In the genomic region with DNA sequence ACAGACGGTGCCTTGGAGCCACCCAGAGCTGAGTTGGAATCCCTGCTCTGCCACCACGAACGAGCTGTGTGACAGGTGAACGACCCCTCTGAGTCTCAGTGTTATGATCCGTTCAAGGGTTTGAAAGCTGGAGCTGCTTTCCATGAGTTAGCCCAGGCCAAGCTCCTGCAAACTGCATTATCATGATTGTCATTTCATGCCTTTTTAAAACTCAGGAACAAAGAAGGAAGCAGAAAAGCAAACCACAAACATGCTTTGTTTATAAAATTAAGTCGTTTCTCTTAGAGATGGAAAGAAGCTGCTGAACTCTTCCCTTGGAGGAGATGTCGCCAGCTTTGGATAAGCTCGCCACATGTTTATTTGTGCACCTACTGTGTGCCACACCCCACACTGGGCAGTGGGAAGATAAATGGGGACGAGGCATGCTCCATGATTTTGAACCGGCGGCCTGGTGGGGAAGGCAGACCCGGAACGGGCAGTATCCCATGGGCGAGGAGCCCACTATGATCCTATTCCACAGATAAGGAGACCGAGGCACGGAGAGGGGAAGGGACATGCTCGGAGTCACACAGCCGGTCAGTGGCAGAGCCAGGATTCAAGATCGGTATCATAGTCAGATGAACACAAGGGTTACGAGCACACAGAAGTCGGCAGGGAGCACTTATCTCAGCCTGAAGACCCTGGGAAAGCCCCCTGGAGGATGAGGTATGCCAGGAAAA, we compare ENCODE assay signal across 30 cellular contexts. TPM values are rescaled to one million over a fixed set of nuclear protein-coding genes. Genes with fewer than 3 reads are reported as not detected.
DNase-seq lines count a peak whose midpoint lies in the region; FAIRE-seq and TF ChIP-seq lines count a peak whose summit lies in the region.
"Had no signal": no experiment of that assay in that cellular context is flagged by ENCODE, and none has a peak within 500 bp of the region (broad histone marks: within the 10 kb centered on the region; RNA-seq: fewer than 3 reads in every experiment).

No MANE protein-coding gene starts in this region.

- H3K9me3 ChIP-seq in H9 (ENCODE audit: control insufficient read depth, low read depth, low read length) (no peaks in the 10 kb centered on the region), SK-N-SH (no peaks in the 10 kb centered on the region), spleen (no peaks in the 10 kb centered on the region), hepatocyte (ENCODE audit: low read depth) (no peaks in the 10 kb centered on the region)
- H3K9me3 ChIP-seq: BLaER1, lower lobe of right lung, right lobe of liver, stomach had no signal

- no peaks in the 10 kb centered on the region for H3K9me2 ChIP-seq in SK-N-SH
- no peaks in the 10 kb centered on the region for H3K9me2 ChIP-seq in hepatocyte (replicated peaks; ENCODE audit: insufficient read depth)

- H3K14ac ChIP-seq in H9 (ENCODE audit: insufficient read depth, low read length): no peak overlapping the region

- H3K9ac ChIP-seq in H9 (ENCODE audit: extremely low read depth, insufficient read length, low read length) (no peak overlapping the region), SK-N-SH (peak overlapping the region; percentile 41; the same call in 1 of the 2 replicates)
- H3K9ac ChIP-seq: BLaER1 had no signal

- no peaks in the 10 kb centered on the region for H3K23me2 ChIP-seq in H9 (ENCODE audit: insufficient read length, low read depth, low read length, poor library complexity, severe bottlenecking)

- H3K36me3 Mint-ChIP-seq in H9 (ENCODE audit: insufficient read depth in 1 of 3, low read depth in 3 of 3): no peaks in the 10 kb centered on the region
- H3K36me3 Mint-ChIP-seq: activated CD4-positive, alpha-beta memory T cell treated with anti-CD3 and anti-CD28 coated beads for 36 hours; activated naive CD8-positive, alpha-beta T cell treated with anti-CD3 and anti-CD28 coated beads for 36 hours; type B pancreatic cell had no signal

- no peak overlapping the region for H3K23ac ChIP-seq in H9 (ENCODE audit: insufficient read length, low read depth, low read length)

- H3K27ac ChIP-seq in H9 (ENCODE audit: insufficient read length, low read depth, low read length) (no peak overlapping the region), SK-N-SH (ENCODE audit: low read depth in 2 of 2, low read length in 1 of 2) (peak overlapping the region in 1 of 2 experiments; percentile 74; a peak in 2 of 4 replicates), spleen (no peak overlapping the region), hepatocyte (no peak overlapping the region)
- H3K27ac ChIP-seq: BLaER1, brain microvascular endothelial cell, lower lobe of right lung, right lobe of liver, stomach had no signal

- H4K5ac ChIP-seq in H9 (ENCODE audit: insufficient read length, low read depth, low read length): no peak overlapping the region

- H3K18ac ChIP-seq in H9 (ENCODE audit: insufficient read length, low read depth, low read length): no peak overlapping the region

- H3K4me3 Mint-ChIP-seq in H9: no peak overlapping the region
- H3K4me3 Mint-ChIP-seq: activated CD4-positive, alpha-beta memory T cell treated with anti-CD3 and anti-CD28 coated beads for 36 hours; activated naive CD8-positive, alpha-beta T cell treated with anti-CD3 and anti-CD28 coated beads for 36 hours; nephron progenitor cell; type B pancreatic cell had no signal

- no peaks in the 10 kb centered on the region for H3F3A ChIP-seq in SK-N-SH (replicated peaks; ENCODE audit: insufficient read depth)

- no peak overlapping the region for H2BK12ac ChIP-seq in H9 (ENCODE audit: insufficient read length, low read depth, low read length)

- no peak overlapping the region for H3K4me2 ChIP-seq in H9 (ENCODE audit: insufficient read depth, insufficient read length, low read length)
- peak overlapping the region; percentile 59 for H3K4me2 ChIP-seq in SK-N-SH
- no peak overlapping the region for H3K4me2 ChIP-seq in hepatocyte
- H3K4me2 ChIP-seq: BLaER1 had no signal

- peaks cover 3% of the 10 kb centered on the region for H3K27me3 Mint-ChIP-seq in H9 (ENCODE audit: low read depth)
- H3K27me3 Mint-ChIP-seq: activated naive CD8-positive, alpha-beta T cell treated with anti-CD3 and anti-CD28 coated beads for 36 hours had no signal

- H3K36me3 ChIP-seq in SK-N-SH (replicated peaks in 1 of 2; ENCODE audit: control insufficient read depth in 1 of 2, insufficient read depth in 2 of 2, low read length in 1 of 2) (peaks cover 4 to 5% of the 10 kb centered on the region in 2 experiments), spleen (no peaks in the 10 kb centered on the region), hepatocyte (replicated peaks; ENCODE audit: insufficient read depth, low read depth) (no peaks in the 10 kb centered on the region)
- H3K36me3 ChIP-seq: BLaER1, brain microvascular endothelial cell, lower lobe of right lung, right lobe of liver, stomach had no signal

- 0 out of 3 replicates have a peak, but pooled peaks have one; percentile 13 for TF ChIP-seq CTCF in H9 (conservative IDR thresholded peaks at IDR 0.05)
- no peak for TF ChIP-seq CTCF in SK-N-SH (IDR thresholded peaks at IDR 0.05)
- no peak for TF ChIP-seq CTCF in choroid plexus epithelial cell (conservative IDR thresholded peaks at IDR 0.05; ENCODE audit: low read depth, low read length)
- TF ChIP-seq CTCF in spleen (IDR thresholded peaks at IDR 0.05 in 8 of 11, conservative IDR thresholded peaks at IDR 0.05 in 3 of 11): no peak
- TF ChIP-seq CTCF in hepatocyte (IDR thresholded peaks at IDR 0.05; ENCODE audit: poor library complexity): no peak

- no peaks in the 10 kb centered on the region for H3K79me2 ChIP-seq in H9 (ENCODE audit: insufficient read depth, low read length)
- H3K79me2 ChIP-seq in SK-N-SH (ENCODE audit: insufficient read depth): peaks cover 95% of the 10 kb centered on the region
- no peaks in the 10 kb centered on the region for H3K79me2 ChIP-seq in hepatocyte

- CTCF ChIA-PET in SK-N-SH (lab: Yijun Ruan, JAX): interaction anchor here (1.7 to 4.6 kb wide), 2 partner anchors 14 to 110 kb away, joined by 6 to 24 read pairs; no protein-coding TSS in a partner anchor

- H3K4me1 ChIP-seq in H9 (ENCODE audit: insufficient read depth, low read length) (no peaks in the 10 kb centered on the region), SK-N-SH (ENCODE audit: control insufficient read depth in 1 of 2, insufficient read depth in 2 of 2, low read depth in 1 of 2, low read length in 1 of 2) (peaks cover 7 to 30% of the 10 kb centered on the region in 2 experiments; a peak in 3 of 4 replicates), spleen (no peaks in the 10 kb centered on the region), hepatocyte (ENCODE audit: insufficient read depth) (no peaks in the 10 kb centered on the region)
- H3K4me1 ChIP-seq: BLaER1, lower lobe of right lung, right lobe of liver, stomach had no signal

- no peak overlapping the region for H3T11ph ChIP-seq in H9 (ENCODE audit: low read length)

- intact Hi-C loops in spleen (cut with DNase I; ENCODE audit: low total_unique reads): no loop called here

- H3K4ac ChIP-seq in H9 (ENCODE audit: low read depth, low read length): no peak overlapping the region

- no peak overlapping the region for H2AK5ac ChIP-seq in H9 (ENCODE audit: insufficient read length, low read length)

- H3K56ac ChIP-seq in H9 (ENCODE audit: insufficient read length, low read depth, low read length): no peak overlapping the region

- peaks cover 8 to 9% of the 10 kb centered on the region in 2 experiments for H3K4me1 Mint-ChIP-seq in H9
- H3K4me1 Mint-ChIP-seq: activated naive CD8-positive, alpha-beta T cell treated with anti-CD3 and anti-CD28 coated beads for 36 hours; nephron progenitor cell had no signal

- POLR2A ChIA-PET in SK-N-SH (lab: Yijun Ruan, JAX): no interaction called here

- TF ChIP-seq EP300 in SK-N-SH (IDR thresholded peaks at IDR 0.05; ENCODE audit: borderline replicate concordance in 1 of 2, low read depth in 1 of 2, low read length in 1 of 2): no peak

- no peak overlapping the region for H2BK5ac ChIP-seq in H9 (ENCODE audit: insufficient read length, low read length)

- H2BK15ac ChIP-seq in H9 (ENCODE audit: low read depth, low read length): no peak overlapping the region

- DNase-seq in H9: no peak
- no peak for DNase-seq in SK-N-SH
- peak; percentile 46 for DNase-seq in choroid plexus epithelial cell (ENCODE audit: low read depth)
- peak; percentile 27 for DNase-seq in spleen
- DNase-seq in amygdala (lab: John Stamatoyannopoulos, UW): no peak
- DNase-seq in activated CD8-positive, alpha-beta memory T cell treated with anti-CD3 and anti-CD28 coated beads, Interleukin-2, amount 50 U/mL, for 48 hours: no peak
- no peak for DNase-seq in hepatocyte (ENCODE audit: low spot score)
- no peak for DNase-seq in HTR-8/SVneo (ENCODE audit: insufficient read length, low spot score)
- DNase-seq: ACHN; activated CD4-positive, alpha-beta memory T cell treated with anti-CD3 and anti-CD28 coated beads for 36 hours; activated naive CD8-positive, alpha-beta T cell treated with anti-CD3 and anti-CD28 coated beads for 36 hours; brain microvascular endothelial cell; DMS53; GF-D8; Karpas-422; lower lobe of right lung; NCI-H1105; NCI-H2029; NCI-H2227 treated with DMSO at 0.1 percent for 48 hours; NCI-H748 treated with DMSO at 0.1 percent for 48 hours; nephron progenitor cell; posterior cingulate gyrus; right lobe of liver; stomach had no signal

- no CpG with 5 or more reads among the region's 21 CpGs for WGBS in H9 (ENCODE audit: extremely low coverage, insufficient read length, low lambda C conversion rate)
- WGBS in SK-N-SH (ENCODE audit: low lambda C conversion rate): 87% methylated on average over 21 of the region's 21 CpGs
- WGBS in spleen, 5 donors: 67 to 75% (median 72%) methylated on average over 20 to 21 of the region's 21 CpGs
- 76% methylated on average over 21 of the region's 21 CpGs for WGBS in hepatocyte (ENCODE audit: low lambda C conversion rate, missing lambda C conversion rate)

- no peak overlapping the region for H2AFZ ChIP-seq in H9 (ENCODE audit: low read length)
- H2AFZ ChIP-seq in SK-N-SH (ENCODE audit: low read depth): no peak overlapping the region
- H2AFZ ChIP-seq in hepatocyte: no peak overlapping the region

- H2BK120ac ChIP-seq in H9 (ENCODE audit: low read depth, low read length, poor library complexity, severe bottlenecking): no peak overlapping the region

- no peaks in the 10 kb centered on the region for H3K9me3 Mint-ChIP-seq in H9
- H3K9me3 Mint-ChIP-seq: activated CD4-positive, alpha-beta memory T cell treated with anti-CD3 and anti-CD28 coated beads for 36 hours; activated naive CD8-positive, alpha-beta T cell treated with anti-CD3 and anti-CD28 coated beads for 36 hours; nephron progenitor cell; type B pancreatic cell had no signal

- FAIRE-seq in HTR-8/SVneo (lab: Jason Lieb, UNC): no peak
- FAIRE-seq: endometrium, GM18507, H1, keratinocyte had no signal

- H3K4me3 ChIP-seq in SK-N-SH (ENCODE audit: low read depth in 2 of 2, low read length in 1 of 2) (no peak overlapping the region), choroid plexus epithelial cell (ENCODE audit: low read depth, low read length) (no peak overlapping the region), spleen (no peak overlapping the region), hepatocyte (no peak overlapping the region)
- H3K4me3 ChIP-seq: BLaER1, lower lobe of right lung, right lobe of liver, stomach had no signal

- no peak for TF ChIP-seq RAD21 in SK-N-SH (IDR thresholded peaks at IDR 0.05; ENCODE audit: low read length)

- H3K27ac Mint-ChIP-seq in H9: peak overlapping the region in 1 of 3 experiments; percentile 11; a peak in 1 of 7 replicates
- H3K27ac Mint-ChIP-seq: activated CD4-positive, alpha-beta memory T cell treated with anti-CD3 and anti-CD28 coated beads for 36 hours; activated naive CD8-positive, alpha-beta T cell treated with anti-CD3 and anti-CD28 coated beads for 36 hours; nephron progenitor cell; type B pancreatic cell had no signal

- H3K27me3 ChIP-seq in H9 (ENCODE audit: insufficient read depth, low read length) (no peaks in the 10 kb centered on the region), SK-N-SH (ENCODE audit: insufficient read depth) (no peaks in the 10 kb centered on the region), spleen (replicated peaks in 1 of 7) (peaks cover 0 to 4% (median 0%) of the 10 kb centered on the region in 7 donors), hepatocyte (no peaks in the 10 kb centered on the region)
- H3K27me3 ChIP-seq: BLaER1, brain microvascular endothelial cell, right lobe of liver, stomach had no signal

- H4K20me1 ChIP-seq in H9 (ENCODE audit: control insufficient read depth, insufficient read depth, insufficient read length) (peaks cover 2% of the 10 kb centered on the region), SK-N-SH (ENCODE audit: insufficient read depth) (0 out of 2 replicates have a peak, but pooled peaks cover 1% of the 10 kb centered on the region), hepatocyte (ENCODE audit: insufficient read depth, poor library complexity, severe bottlenecking) (no peaks in the 10 kb centered on the region)
- H4K20me1 ChIP-seq: BLaER1 had no signal

- H3K79me1 ChIP-seq in H9 (ENCODE audit: insufficient read depth, low read depth, low read length, poor library complexity, severe bottlenecking): no peaks in the 10 kb centered on the region

- no peak overlapping the region for H4K91ac ChIP-seq in H9 (ENCODE audit: insufficient read length, low read depth, low read length)

- H2BK20ac ChIP-seq in H9 (ENCODE audit: low read depth, low read length, poor library complexity, severe bottlenecking): no peak overlapping the region

- TF ChIP-seq POLR2A in spleen (IDR thresholded peaks at IDR 0.05): no peak

- no peak overlapping the region for H4K8ac ChIP-seq in H9 (replicated peaks; ENCODE audit: insufficient read length, low read depth, low read length)

RNA-seq across cellular contexts. Expression of gene HRH1, which starts 15.9 kb away (rescaled TPM):
- 0.31 and 0.74 TPM in 2 replicates for total RNA-seq in H9 (2021)
- polyA plus RNA-seq in SK-N-SH (2012; rRNA removed): 6.2 and 7.7 TPM in 2 replicates
- 6.9 and 7.3 TPM in 2 replicates for polyA plus RNA-seq in SK-N-SH (2012; cell fraction: cytosol; rRNA removed)
- 3.6 and 7.6 TPM in 2 replicates for polyA plus RNA-seq in SK-N-SH (2012; cell fraction: nucleus; rRNA removed)
- 1 to 10 TPM in 6 of 7 donors, under 1 TPM in 1; 0.92 to 4.4 (median 2.4) TPM for total RNA-seq in spleen
- under 1 TPM; 0.15 to 0.42 (median 0.29) TPM for polyA plus RNA-seq in spleen
- total RNA-seq in hepatocyte: 2.9 and 5.1 TPM in 2 replicates
- 1.8 and 3.3 TPM in 2 replicates for polyA plus RNA-seq in hepatocyte
- total RNA-seq: H1 had no signal

Comparison
In these comparisons a context has a peak if more than half of its experiments do, and no peak if none do; other contexts are left out.
1. DNase-seq: peak in choroid plexus epithelial cell (single experiment) and spleen (single experiment); none in H9 (single experiment), SK-N-SH (single experiment), amygdala (0 of 56), activated CD8-positive, alpha-beta memory T cell treated with anti-CD3 and anti-CD28 coated beads, Interleukin-2, amount 50 U/mL, for 48 hours (single experiment), hepatocyte (single experiment) and HTR-8/SVneo (single experiment).